Comparison of ENCODE assay signal across 18 cellular contexts in genomic region chr21:30126575-30126974, GRCh38. TPM values are rescaled to one million over a fixed set of nuclear protein-coding genes. Genes with fewer than 3 reads are reported as not detected.
DNase-seq lines count a peak whose midpoint lies in the region; ATAC-seq and TF ChIP-seq lines count a peak whose summit lies in the region.
"Had no signal": no experiment of that assay in that cellular context is flagged by ENCODE, and none has a peak within 500 bp of the region (broad histone marks: within the 10 kb centered on the region; RNA-seq: fewer than 3 reads in every experiment).

No MANE protein-coding gene starts in this region.

- H3K4me3 ChIP-seq in breast epithelium (no peak overlapping the region), epithelial cell of esophagus (ENCODE audit: low read length) (no peak overlapping the region)
- H3K4me3 ChIP-seq: GM23338 had no signal

- H3K4me1 Mint-ChIP-seq in MCF 10A (ENCODE audit: insufficient read depth, unreplicated experiment): peaks cover 7% of the 10 kb centered on the region
- H3K4me1 Mint-ChIP-seq: CD14-positive monocyte, GM23338 had no signal

- no peaks in the 10 kb centered on the region for H3K27me3 ChIP-seq in breast epithelium
- H3K27me3 ChIP-seq in foreskin keratinocyte: no peaks in the 10 kb centered on the region

- DNase-seq in MCF 10A (ENCODE audit: unreplicated experiment) (peak; percentile 20), breast epithelium (ENCODE audit: low spot score in 2 of 2) (no peak), epithelial cell of esophagus (ENCODE audit: low read depth) (peak; percentile 91), foreskin keratinocyte (peak; percentile 81 to 91), erythroblast (lab: John Stamatoyannopoulos, UW) (no peak)
- no peak for DNase-seq in stimulated activated CD8-positive, alpha-beta memory T cell treated with anti-CD3 and anti-CD28 coated beads, Interleukin-4, amount 100 ng/mL, for 48 hours
- DNase-seq: COR-L47, DMS153, DMS79 treated with DMSO at 0.1 percent for 48 hours, EL, H7 had no signal

- no TSS peak for BruUV-seq in MCF 10A (replicated peaks; lab: Mats Ljungman, UMichigan)

- no peaks in the 10 kb centered on the region for H3K9me3 ChIP-seq in breast epithelium

- no peaks in the 10 kb centered on the region for H3K9me3 Mint-ChIP-seq in MCF 10A (ENCODE audit: unreplicated experiment)
- H3K9me3 Mint-ChIP-seq: CD8-positive, alpha-beta T cell; GM23338 had no signal

- no peaks in the 10 kb centered on the region for H3K36me3 ChIP-seq in breast epithelium

- ATAC-seq in foreskin keratinocyte (peak; percentile 94), HG02981 (IDR thresholded peaks at IDR 0.05; ENCODE audit: unreplicated experiment) (no peak)
- ATAC-seq: CD8-positive, alpha-beta T cell; GM23338 had no signal

- CTCF ChIA-PET in MCF 10A (lab: Yijun Ruan, JAX): interaction anchor here (0.6 to 1.2 kb wide), 4 partner anchors 24 to 418 kb away, joined by 3 read pairs; no protein-coding TSS in a partner anchor

- TF ChIP-seq POLR2A in breast epithelium (IDR thresholded peaks at IDR 0.05): no peak
- TF ChIP-seq POLR2A in erythroblast (IDR thresholded peaks at IDR 0.05; ENCODE audit: low read length): no peak

- no peak for TF ChIP-seq CTCF in MCF 10A (IDR thresholded peaks at IDR 0.05; ENCODE audit: unreplicated experiment)
- no peak for TF ChIP-seq CTCF in breast epithelium (IDR thresholded peaks at IDR 0.05)
- TF ChIP-seq CTCF in epithelial cell of esophagus (IDR thresholded peaks at IDR 0.05; ENCODE audit: insufficient read depth, low read depth, low read length, missing control alignments): peak; percentile 29
- peak; percentile 44 for TF ChIP-seq CTCF in foreskin keratinocyte (conservative IDR thresholded peaks at IDR 0.05)

- intact Hi-C loops in MCF 10A (cut with micrococcal nuclease) (no loop called here), breast epithelium (cut with DNase I; ENCODE audit: low total_unique reads) (no loop called here)

- no peak overlapping the region for H3K4me3 Mint-ChIP-seq in MCF 10A (ENCODE audit: unreplicated experiment)
- H3K4me3 Mint-ChIP-seq: CD14-positive monocyte; CD8-positive, alpha-beta T cell; GM23338 had no signal

- no peaks in the 10 kb centered on the region for H3K27me3 Mint-ChIP-seq in MCF 10A (ENCODE audit: insufficient read depth, unreplicated experiment)

- POLR2A ChIA-PET in MCF 10A (lab: Yijun Ruan, JAX): no interaction called here

- H3K27ac ChIP-seq in breast epithelium (no peak overlapping the region), foreskin keratinocyte (no peak overlapping the region)
- H3K27ac ChIP-seq: 22Rv1 had no signal

- H3K4me1 ChIP-seq in breast epithelium (no peaks in the 10 kb centered on the region), foreskin keratinocyte (peaks cover 19% of the 10 kb centered on the region)

- peak overlapping the region; percentile 6 for H3K27ac Mint-ChIP-seq in MCF 10A (ENCODE audit: low read depth, unreplicated experiment)
- H3K27ac Mint-ChIP-seq: CD14-positive monocyte; CD8-positive, alpha-beta T cell; GM23338 had no signal

- no peaks in the 10 kb centered on the region for H3K36me3 Mint-ChIP-seq in MCF 10A (ENCODE audit: insufficient read depth, unreplicated experiment)
- H3K36me3 Mint-ChIP-seq: CD14-positive monocyte; CD8-positive, alpha-beta T cell had no signal

RNA-seq across cellular contexts. Expression of gene CLDN17, which starts 40.0 kb away (rescaled TPM):
- total RNA-seq in MCF 10A (2022) (not detected in 2 replicates), breast epithelium (not detected), foreskin keratinocyte (0.07 TPM in 1 of 2 replicates, not detected in the other)
- polyA plus RNA-seq in foreskin keratinocyte: 0.04 TPM in 1 of 2 replicates, not detected in the other
- total RNA-seq: A673; CD8-positive, alpha-beta T cell; GM23338; H7 had no signal
- polyA plus RNA-seq: BJ, CD14-positive monocyte, GM23338 had no signal

Comparison
In these comparisons a context has a peak if more than half of its experiments do, and no peak if none do; other contexts are left out.
1. DNase-seq: peak in MCF 10A (single experiment), epithelial cell of esophagus (single experiment) and foreskin keratinocyte (2 of 2); none in breast epithelium (0 of 2), stimulated activated CD8-positive, alpha-beta memory T cell treated with anti-CD3 and anti-CD28 coated beads, Interleukin-4, amount 100 ng/mL, for 48 hours (single experiment) and erythroblast (0 of 2).
2. CTCF ChIP-seq: peak in epithelial cell of esophagus (single experiment) and foreskin keratinocyte (single experiment); none in MCF 10A (single experiment) and breast epithelium (0 of 3).